In genomic region chr10:92571649-92572048, GRCh38 we compare ENCODE assay signal across 11 cellular contexts. TPM values are rescaled to one million over a fixed set of nuclear protein-coding genes. Genes with fewer than 3 reads are reported as not detected.
A peak's percentile ranks its signal among the peaks of the same experiment; 100 is the strongest.
DNase-seq lines count a peak whose midpoint lies in the region; ATAC-seq, FAIRE-seq and TF ChIP-seq lines count a peak whose summit lies in the region.
"Had no signal": no experiment of that assay in that cellular context is flagged by ENCODE, and none has a peak within 500 bp of the region (broad histone marks: within the 10 kb centered on the region; RNA-seq: fewer than 3 reads in every experiment).

No MANE protein-coding gene starts in this region.

- ATAC-seq in A549 (no peak), HG02973 (IDR thresholded peaks at IDR 0.05; ENCODE audit: unreplicated experiment) (no peak), GM18873 (IDR thresholded peaks at IDR 0.05; ENCODE audit: low FRiP score, unreplicated experiment) (no peak)

- CTCF ChIA-PET in A549 (lab: Yijun Ruan, JAX): interaction anchor here (0.6 to 7.0 kb wide), 8 partner anchors 11 to 805 kb away, joined by 3 to 79 read pairs (median 4); no protein-coding TSS in a partner anchor

- FAIRE-seq in A549 (lab: Jason Lieb, UNC) (no peak), D721Med (lab: Jason Lieb, UNC) (peak; percentile 32)
- FAIRE-seq: GM12891 had no signal

- no peak for TF ChIP-seq RAD21 in A549 (conservative IDR thresholded peaks at IDR 0.05 in 1 of 2, IDR thresholded peaks at IDR 0.05 in 1 of 2)

- TF ChIP-seq CTCF in A549 (IDR thresholded peaks at IDR 0.05): no peak
- no peak for TF ChIP-seq CTCF in D721Med (IDR thresholded peaks at IDR 0.05; ENCODE audit: insufficient read depth, missing control alignments)
- TF ChIP-seq CTCF in SU-DHL-6 (IDR thresholded peaks at IDR 0.05; ENCODE audit: insufficient read depth, low read length, poor library complexity, severe bottlenecking): no peak
- TF ChIP-seq CTCF in hepatocyte (IDR thresholded peaks at IDR 0.05; ENCODE audit: poor library complexity): no peak

- H3K9me3 ChIP-seq in A549 (no peaks in the 10 kb centered on the region), SU-DHL-6 (ENCODE audit: insufficient read depth, low read length) (no peaks in the 10 kb centered on the region), hepatocyte (ENCODE audit: low read depth) (no peaks in the 10 kb centered on the region)
- no peaks in the 10 kb centered on the region for H3K9me3 ChIP-seq in effector memory CD4-positive, alpha-beta T cell (ENCODE audit: control insufficient read depth, low read length)
- H3K9me3 ChIP-seq: tibial artery had no signal

- TF ChIP-seq EP300 in A549 (IDR thresholded peaks at IDR 0.05): no peak

- H3K4me1 ChIP-seq in A549 (peaks cover 40% of the 10 kb centered on the region), hepatocyte (ENCODE audit: insufficient read depth) (peaks cover 8% of the 10 kb centered on the region)
- peaks cover 11% of the 10 kb centered on the region for H3K4me1 ChIP-seq in effector memory CD4-positive, alpha-beta T cell (ENCODE audit: control insufficient read depth, insufficient read depth, low read length, poor library complexity, severe bottlenecking)

- 80% methylated on average over 2 of the region's 2 CpGs for WGBS in A549 (ENCODE audit: missing lambda C conversion rate)
- WGBS in hepatocyte (ENCODE audit: low lambda C conversion rate, missing lambda C conversion rate): 25% methylated on average over 2 of the region's 2 CpGs

- POLR2A ChIA-PET in A549 (lab: Yijun Ruan, JAX): interaction anchor here (1.6 kb wide), 1 partner anchor 19 kb away, joined by 5 read pairs; no protein-coding TSS in a partner anchor

- H3K4me3 ChIP-seq in A549: no peak overlapping the region
- no peak overlapping the region for H3K4me3 ChIP-seq in SU-DHL-6 (ENCODE audit: insufficient read depth, low read length, poor library complexity, severe bottlenecking)
- no peak overlapping the region for H3K4me3 ChIP-seq in hepatocyte
- no peak overlapping the region for H3K4me3 ChIP-seq in effector memory CD4-positive, alpha-beta T cell (ENCODE audit: insufficient read depth, low read depth, low read length, poor library complexity, severe bottlenecking)

- no peaks in the 10 kb centered on the region for H3K36me3 ChIP-seq in SU-DHL-6 (ENCODE audit: low read length)
- H3K36me3 ChIP-seq in hepatocyte (replicated peaks; ENCODE audit: insufficient read depth, low read depth): no peaks in the 10 kb centered on the region
- no peaks in the 10 kb centered on the region for H3K36me3 ChIP-seq in effector memory CD4-positive, alpha-beta T cell (ENCODE audit: control insufficient read depth, insufficient read depth, low read length)

- DNase-seq in A549 (ENCODE audit: low read depth in 1 of 2, low spot score in 1 of 2) (no peak), D721Med (ENCODE audit: insufficient read length, low spot score) (no peak), hepatocyte (ENCODE audit: low spot score) (no peak), NCI-H748 (lab: John Stamatoyannopoulos, UW; ENCODE audit: unreplicated experiment) (no peak)
- DNase-seq in effector memory CD4-positive, alpha-beta T cell: no peak
- DNase-seq: NCI-H1694 treated with DMSO at 0.1 percent for 48 hours, tibial artery had no signal

- no peak for TF ChIP-seq POLR2A in A549 (IDR thresholded peaks at IDR 0.05; ENCODE audit: low read length)

- no peak overlapping the region for H3K27ac ChIP-seq in A549
- H3K27ac ChIP-seq in SU-DHL-6 (ENCODE audit: low read depth, low read length): no peak overlapping the region
- H3K27ac ChIP-seq in hepatocyte: no peak overlapping the region
- no peak overlapping the region for H3K27ac ChIP-seq in effector memory CD4-positive, alpha-beta T cell (ENCODE audit: insufficient read depth, low read length, poor library complexity, severe bottlenecking)
- H3K27ac ChIP-seq: tibial artery had no signal

- H3K9ac ChIP-seq in SU-DHL-6 (ENCODE audit: low read length): no peak overlapping the region

- peak overlapping the region; percentile 91 for H3K4me2 ChIP-seq in A549
- peak overlapping the region; percentile 76 for H3K4me2 ChIP-seq in SU-DHL-6 (ENCODE audit: low read depth, low read length, poor library complexity, severe bottlenecking)
- H3K4me2 ChIP-seq in hepatocyte: peak overlapping the region; percentile 89

- H3K27me3 ChIP-seq in SU-DHL-6 (ENCODE audit: low read length): no peaks in the 10 kb centered on the region
- H3K27me3 ChIP-seq in hepatocyte: no peaks in the 10 kb centered on the region
- H3K27me3 ChIP-seq in effector memory CD4-positive, alpha-beta T cell (replicated peaks; ENCODE audit: control insufficient read depth, insufficient read depth, low read length, poor library complexity, severe bottlenecking): no peaks in the 10 kb centered on the region
- H3K27me3 ChIP-seq: tibial artery had no signal

- H2AFZ ChIP-seq in SU-DHL-6 (ENCODE audit: low read depth, low read length, severe bottlenecking) (no peak overlapping the region), hepatocyte (no peak overlapping the region)

- no peaks in the 10 kb centered on the region for H3K9me2 ChIP-seq in SU-DHL-6 (replicated peaks; ENCODE audit: insufficient read depth, low read length)
- no peaks in the 10 kb centered on the region for H3K9me2 ChIP-seq in hepatocyte (replicated peaks; ENCODE audit: insufficient read depth)

- no peaks in the 10 kb centered on the region for H4K20me1 ChIP-seq in SU-DHL-6 (ENCODE audit: low read depth, low read length)
- H4K20me1 ChIP-seq in hepatocyte (ENCODE audit: insufficient read depth, poor library complexity, severe bottlenecking): peaks cover 4% of the 10 kb centered on the region

- H3K79me2 ChIP-seq in SU-DHL-6 (ENCODE audit: insufficient read depth, low read length): peaks cover 65% of the 10 kb centered on the region
- peaks cover 68% of the 10 kb centered on the region for H3K79me2 ChIP-seq in hepatocyte

- peaks cover 3% of the 10 kb centered on the region; the same call in 1 of the 2 replicates for H3F3A ChIP-seq in SU-DHL-6 (ENCODE audit: insufficient read depth)

TF ChIP-seq in A549, 52 proteins besides CTCF, POLR2A, EP300 and RAD21:
- no peak for TF ChIP-seq FOSB (CRISPR knock-in tag; IDR thresholded peaks at IDR 0.05)
- no peak for TF ChIP-seq HOXB13 (CRISPR knock-in tag; IDR thresholded peaks at IDR 0.05; ENCODE audit: low read depth)
- TF ChIP-seq HOXA7 (CRISPR knock-in tag; IDR thresholded peaks at IDR 0.05): no peak

RNA-seq across cellular contexts. Expression of gene IDE, which starts 2.2 kb away (rescaled TPM):
- polyA plus RNA-seq in A549 (2011; rRNA removed): 60.9 and 61.1 TPM in 2 replicates
- 8.8 and 10.7 TPM in 2 replicates for polyA plus RNA-seq in A549 (2012; cell fraction: cytosol; rRNA removed)
- polyA plus RNA-seq in A549 (2012; cell fraction: nucleus; rRNA removed): 10.5 and 13.4 TPM in 2 replicates
- 24.8 to 25.1 TPM (median 25.0 TPM) in 3 replicates for polyA plus RNA-seq in A549 (2017; fragmentation: RNase III; extraction: RNeasy Plus Mini Kit Qiagen cat#74134 plus additional on column Dnase treatment)
- 50.6 and 54.9 TPM in 2 replicates for polyA minus RNA-seq in A549 (2011; rRNA and poly(A)+ RNA removed)
- total RNA-seq in hepatocyte: 35.9 and 39.7 TPM in 2 replicates
- polyA plus RNA-seq in hepatocyte: 15.1 and 16.6 TPM in 2 replicates

RNA-seq across cellular contexts. Expression of gene KIF11, which starts 21.3 kb away (rescaled TPM):
- 29.3 and 38.7 TPM in 2 replicates for polyA plus RNA-seq in A549 (2011; rRNA removed)
- polyA plus RNA-seq in A549 (2012; cell fraction: cytosol; rRNA removed): 9.9 and 10.2 TPM in 2 replicates
- 6.9 and 11.2 TPM in 2 replicates for polyA plus RNA-seq in A549 (2012; cell fraction: nucleus; rRNA removed)
- 31.0 to 37.9 TPM (median 32.5 TPM) in 3 replicates for polyA plus RNA-seq in A549 (2017; fragmentation: RNase III; extraction: RNeasy Plus Mini Kit Qiagen cat#74134 plus additional on column Dnase treatment)
- 10.0 and 10.7 TPM in 2 replicates for polyA minus RNA-seq in A549 (2011; rRNA and poly(A)+ RNA removed)
- 7.9 and 9.2 TPM in 2 replicates for total RNA-seq in hepatocyte
- polyA plus RNA-seq in hepatocyte: 3.2 and 5.1 TPM in 2 replicates
